ENCODE assay signal across 19 cellular contexts in the genomic region with DNA sequence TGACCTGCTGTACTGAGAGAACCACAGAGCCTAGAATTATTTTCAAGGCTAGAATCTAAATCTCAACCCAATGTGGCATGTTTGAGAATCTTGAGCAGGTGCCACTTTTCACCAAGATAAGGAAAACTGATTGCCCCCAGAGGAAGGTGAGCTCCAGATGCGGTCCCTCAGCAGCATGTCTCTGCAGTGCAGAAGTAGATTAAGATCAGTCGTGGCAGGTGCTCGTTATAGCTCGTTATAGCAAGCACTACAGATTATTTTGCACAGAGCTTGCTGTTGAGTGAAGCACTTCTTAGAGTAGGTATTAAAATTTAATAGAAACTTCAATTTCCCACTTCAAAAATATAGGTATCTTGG.
A peak's percentile ranks its signal among the peaks of the same experiment; 100 is the strongest.
DNase-seq lines count a peak whose midpoint lies in the region; ATAC-seq and TF ChIP-seq lines count a peak whose summit lies in the region.
"Had no signal": no experiment of that assay in that cellular context is flagged by ENCODE, and none has a peak within 500 bp of the region (broad histone marks: within the 10 kb centered on the region; RNA-seq: fewer than 3 reads in every experiment).

No MANE protein-coding gene starts in this region.

- no peak overlapping the region for H3K9ac ChIP-seq in MM.1S (ENCODE audit: low read length)

- no peaks in the 10 kb centered on the region for H3K4me1 ChIP-seq in MM.1S (ENCODE audit: low read length)

- H3K4me3 Mint-ChIP-seq in stimulated activated naive B cell treated with anti-CD40 and anti-IgM and Interleukin-4, amounts not matched to agents 10 μg/mL and 1 μg/mL and 100 μg/mL, for 72 hours, result no peak overlapping the region
- no peak overlapping the region for H3K4me3 Mint-ChIP-seq in MCF 10A (ENCODE audit: unreplicated experiment)
- H3K4me3 Mint-ChIP-seq: CD4-positive, alpha-beta T cell had no signal

- BruUV-seq in MCF 10A (replicated peaks; lab: Mats Ljungman, UMichigan), result no TSS peak

- no peak overlapping the region for H2AFZ ChIP-seq in MM.1S (ENCODE audit: low read length)

- POLR2A ChIA-PET in MCF 10A (lab: Yijun Ruan, JAX), result no interaction called here

- intact Hi-C loops in MCF 10A (cut with micrococcal nuclease), result no loop called here

- no peaks in the 10 kb centered on the region for H4K20me1 ChIP-seq in MM.1S (ENCODE audit: insufficient read depth, low read length)

- H3K27ac ChIP-seq in MM.1S (ENCODE audit: low read length), result no peak overlapping the region

- H3K27me3 ChIP-seq in MM.1S (replicated peaks; ENCODE audit: insufficient read depth, low read length), result no peaks in the 10 kb centered on the region

- H3K4me3 ChIP-seq in MM.1S (ENCODE audit: low read length), result no peak overlapping the region
- H3K4me3 ChIP-seq: K562 had no signal

- no peak for ATAC-seq in stimulated activated naive B cell treated with anti-CD40 and anti-IgM and Interleukin-4, amounts not matched to agents 10 μg/mL and 1 μg/mL and 100 μg/mL, for 72 hours (replicated peaks)
- ATAC-seq: K562 had no signal

- H3K4me2 ChIP-seq in MM.1S (ENCODE audit: low read depth, low read length), result no peak overlapping the region

- no peaks in the 10 kb centered on the region for H3K27me3 Mint-ChIP-seq in stimulated activated naive B cell treated with anti-CD40 and anti-IgM and Interleukin-4, amounts not matched to agents 10 μg/mL and 1 μg/mL and 100 μg/mL, for 72 hours
- H3K27me3 Mint-ChIP-seq in MCF 10A (ENCODE audit: insufficient read depth, unreplicated experiment), result no peaks in the 10 kb centered on the region
- H3K27me3 Mint-ChIP-seq: CD4-positive, alpha-beta T cell had no signal

- H3K9me2 ChIP-seq in MM.1S (replicated peaks; ENCODE audit: insufficient read depth, low read length), result no peaks in the 10 kb centered on the region

- H3K9me3 Mint-ChIP-seq in stimulated activated naive B cell treated with anti-CD40 and anti-IgM and Interleukin-4, amounts not matched to agents 10 μg/mL and 1 μg/mL and 100 μg/mL, for 72 hours, result no peaks in the 10 kb centered on the region
- H3K9me3 Mint-ChIP-seq in MCF 10A (ENCODE audit: unreplicated experiment), result no peaks in the 10 kb centered on the region
- H3K9me3 Mint-ChIP-seq: CD4-positive, alpha-beta T cell had no signal

- H3K36me3 Mint-ChIP-seq in stimulated activated naive B cell treated with anti-CD40 and anti-IgM and Interleukin-4, amounts not matched to agents 10 μg/mL and 1 μg/mL and 100 μg/mL, for 72 hours, result peaks cover 51 to 73% of the 10 kb centered on the region in 2 donors
- peaks cover 79% of the 10 kb centered on the region for H3K36me3 Mint-ChIP-seq in MCF 10A (ENCODE audit: insufficient read depth, unreplicated experiment)

- H3K27ac Mint-ChIP-seq in stimulated activated naive B cell treated with anti-CD40 and anti-IgM and Interleukin-4, amounts not matched to agents 10 μg/mL and 1 μg/mL and 100 μg/mL, for 72 hours, result peak overlapping the region; percentile 5
- no peak overlapping the region for H3K27ac Mint-ChIP-seq in MCF 10A (ENCODE audit: low read depth, unreplicated experiment)
- H3K27ac Mint-ChIP-seq: CD4-positive, alpha-beta T cell had no signal

- CTCF ChIA-PET in MCF 10A (lab: Yijun Ruan, JAX), result no interaction called here

- H3F3A ChIP-seq in MM.1S (ENCODE audit: insufficient read depth, low read length), result no peaks in the 10 kb centered on the region

- H3K79me2 ChIP-seq in MM.1S (ENCODE audit: low read length), result no peaks in the 10 kb centered on the region

- in situ Hi-C loops in KBM-7 (cut with MboI; ENCODE audit: low pct_unique_long_range_greater_than_20kb, low sequenced_read_pairs), result no loop called here

- TF ChIP-seq CTCF in MCF 10A (IDR thresholded peaks at IDR 0.05; ENCODE audit: unreplicated experiment) (no peak), MM.1S (IDR thresholded peaks at IDR 0.05; ENCODE audit: low read length) (no peak)

- no peaks in the 10 kb centered on the region for H3K36me3 ChIP-seq in MM.1S (replicated peaks; ENCODE audit: insufficient read depth, low read length)

- no peaks in the 10 kb centered on the region for H3K9me3 ChIP-seq in MM.1S (replicated peaks; ENCODE audit: insufficient read depth, low read length)

- peaks cover 3 to 7% of the 10 kb centered on the region in 2 donors for H3K4me1 Mint-ChIP-seq in stimulated activated naive B cell treated with anti-CD40 and anti-IgM and Interleukin-4, amounts not matched to agents 10 μg/mL and 1 μg/mL and 100 μg/mL, for 72 hours
- H3K4me1 Mint-ChIP-seq in MCF 10A (ENCODE audit: insufficient read depth, unreplicated experiment), result no peaks in the 10 kb centered on the region

- peak; percentile 59 for DNase-seq in GF-D8 (lab: John Stamatoyannopoulos, UW)
- peak; percentile 21 for DNase-seq in KBM-7
- peak; percentile 58 for DNase-seq in SK-N-DZ (ENCODE audit: low spot score)
- no peak for DNase-seq in stimulated activated naive B cell treated with anti-CD40 and anti-IgM and Interleukin-4, amounts not matched to agents 10 μg/mL and 1 μg/mL and 100 μg/mL, for 72 hours
- DNase-seq in MCF 10A (ENCODE audit: unreplicated experiment), result no peak
- DNase-seq in hypothalamus (lab: John Stamatoyannopoulos, UW), result no peak
- DNase-seq in MM.1S, result no peak
- DNase-seq: ACHN; Calu3; CD4-positive, alpha-beta T cell; DMS53; HCEC 1CT; NCI-H1092 treated with DMSO at 0.1 percent for 48 hours; NCI-H2081 treated with DMSO at 0.1 percent for 48 hours; NCI-H345; NCI-H526 treated with DMSO at 0.1 percent for 48 hours; RPMI8226; SW 1271 had no signal

Comparison
In these comparisons a context has a peak if more than half of its experiments do, and no peak if none do; other contexts are left out.
1. DNase-seq: peak in GF-D8 (single experiment), KBM-7 (single experiment) and SK-N-DZ (single experiment); none in stimulated activated naive B cell treated with anti-CD40 and anti-IgM and Interleukin-4, amounts not matched to agents 10 μg/mL and 1 μg/mL and 100 μg/mL, for 72 hours (single experiment), MCF 10A (single experiment), hypothalamus (0 of 51) and MM.1S (single experiment).